ENCODE assay signal across 16 cellular contexts in the genomic region with DNA sequence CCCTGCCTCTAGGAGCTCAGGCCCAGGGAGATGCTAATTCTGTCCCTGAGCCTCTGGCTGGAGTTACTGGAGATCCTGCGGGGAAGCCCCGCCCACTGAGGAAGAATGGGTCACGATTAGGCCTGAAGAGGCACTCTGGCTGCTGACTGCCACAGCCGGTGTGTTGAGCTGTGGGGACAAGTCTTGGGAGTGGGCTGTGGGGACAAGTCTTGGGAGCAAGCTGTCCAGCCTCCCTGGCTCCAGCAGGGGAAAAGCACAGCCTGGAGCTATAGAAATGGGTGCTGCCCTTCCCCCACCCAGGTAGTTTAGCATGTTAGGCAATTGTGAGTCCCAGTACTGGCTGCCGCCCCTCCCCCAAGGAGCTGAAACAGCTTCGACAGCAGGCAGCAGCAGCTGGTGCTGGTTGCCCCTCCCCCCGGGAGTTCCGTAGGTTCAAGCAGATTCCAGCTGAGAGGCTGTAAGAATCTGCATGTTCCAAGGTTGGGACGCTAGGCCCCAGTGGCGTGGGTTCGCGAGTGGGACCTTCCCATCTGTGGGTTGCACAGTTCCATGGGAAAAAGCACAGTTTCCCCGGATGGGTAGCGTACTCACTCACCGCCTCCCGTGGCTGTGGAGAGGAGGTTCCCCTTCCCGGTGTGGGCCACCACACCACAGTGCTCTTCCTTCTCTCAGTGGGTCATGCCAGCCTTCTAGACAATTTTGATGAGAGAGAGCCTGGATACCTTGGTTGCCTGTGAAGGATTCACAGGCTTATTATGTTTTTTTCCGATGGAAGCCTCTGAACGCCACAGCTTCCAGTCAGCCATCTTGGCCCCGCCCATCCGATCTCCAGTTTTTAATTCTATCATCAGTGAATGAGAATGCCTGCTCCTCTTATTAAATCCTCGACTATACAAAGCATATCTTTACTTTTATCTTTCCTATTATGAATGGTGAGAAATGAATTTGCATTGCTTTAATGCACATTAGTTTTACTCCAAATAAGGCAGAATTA.
A peak's percentile ranks its signal among the peaks of the same experiment; 100 is the strongest.
DNase-seq lines count a peak whose midpoint lies in the region; ATAC-seq lines count a peak whose summit lies in the region.
"Had no signal": no experiment of that assay in that cellular context is flagged by ENCODE, and none has a peak within 500 bp of the region (broad histone marks: within the 10 kb centered on the region; RNA-seq: fewer than 3 reads in every experiment).

No MANE protein-coding gene starts in this region.

- DNase-seq in DMS53 (lab: John Stamatoyannopoulos, UW) (peak; percentile 95), NCI-H1694 (lab: John Stamatoyannopoulos, UW) (peak; percentile 3), NT2/D1 (ENCODE audit: low read depth, low spot score) (peak; percentile 62), islet precursor cell (peak; percentile 63), LoVo (ENCODE audit: low spot score) (no peak)
- no peak for DNase-seq in stimulated activated CD4-positive, alpha-beta T cell treated with anti-CD3 and anti-CD28 coated beads, Interleukin-4, amount 100 ng/mL, for 24 hours
- DNase-seq: activated B cell treated with CpG ODN at 0.5 μM for 24 hours; activated CD8-positive, alpha-beta memory T cell treated with anti-CD3 and anti-CD28 coated beads, Interleukin-2, amount 50 U/mL, for 4 hours; activated naive CD8-positive, alpha-beta T cell treated with anti-CD3 and anti-CD28 coated beads for 36 hours; HFFc6; SK-N-SH had no signal

- H3K36me3 ChIP-seq in NT2/D1 (ENCODE audit: insufficient read depth, insufficient read length, low read length) = no peaks in the 10 kb centered on the region
- H3K36me3 ChIP-seq: BLaER1, neutrophil had no signal

- H3K4me1 ChIP-seq in NT2/D1 (ENCODE audit: insufficient read depth, insufficient read length) = peaks cover 2% of the 10 kb centered on the region
- H3K4me1 ChIP-seq: BLaER1 had no signal

- no peak overlapping the region for H3K9ac ChIP-seq in NT2/D1 (ENCODE audit: insufficient read length, low read depth)
- H3K9ac ChIP-seq: BLaER1, SK-N-SH had no signal

- no peaks in the 10 kb centered on the region for H3K27me3 ChIP-seq in NT2/D1 (ENCODE audit: insufficient read depth, insufficient read length)
- H3K27me3 ChIP-seq: BLaER1, neutrophil had no signal

- ATAC-seq in HG02885 (IDR thresholded peaks at IDR 0.05; ENCODE audit: poor library complexity, unreplicated experiment) = no peak
- ATAC-seq in HG02973 (IDR thresholded peaks at IDR 0.05; ENCODE audit: unreplicated experiment) = no peak

- no peak overlapping the region for H3K4me3 ChIP-seq in NT2/D1 (ENCODE audit: insufficient read length, low read depth)
- H3K4me3 ChIP-seq: BLaER1, skin epidermis had no signal

- H3K9me3 ChIP-seq in NT2/D1 (ENCODE audit: insufficient read depth, low read length) = no peaks in the 10 kb centered on the region
- H3K9me3 ChIP-seq: BLaER1, neutrophil, SK-N-SH had no signal

Comparison
In these comparisons a context has a peak if more than half of its experiments do, and no peak if none do; other contexts are left out.
1. DNase-seq: peak in DMS53 (single experiment), NCI-H1694 (single experiment), NT2/D1 (single experiment) and islet precursor cell (single experiment); none in LoVo (single experiment) and stimulated activated CD4-positive, alpha-beta T cell treated with anti-CD3 and anti-CD28 coated beads, Interleukin-4, amount 100 ng/mL, for 24 hours (single experiment).